ENCODE assay signal across 15 cellular contexts in the genomic region with DNA sequence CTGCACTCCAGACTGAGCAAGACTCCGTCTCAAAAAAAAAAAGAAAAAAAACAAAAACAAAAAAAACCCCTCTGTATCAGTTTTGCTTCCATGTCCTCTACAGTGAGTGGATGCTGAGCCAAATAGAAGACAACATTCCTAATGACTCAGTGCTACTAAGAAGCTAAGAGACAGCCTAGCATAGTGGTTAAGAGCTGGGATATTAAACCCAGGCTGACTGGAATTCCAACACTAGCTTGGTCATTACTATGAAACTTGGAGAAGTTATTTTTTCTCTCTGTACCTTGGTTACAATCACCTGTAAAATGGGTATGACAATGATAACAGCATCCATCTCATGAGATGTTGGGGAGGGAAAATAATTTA.
A peak's percentile ranks its signal among the peaks of the same experiment; 100 is the strongest.
DNase-seq lines count a peak whose midpoint lies in the region; ATAC-seq, FAIRE-seq and TF ChIP-seq lines count a peak whose summit lies in the region.
"Had no signal": no experiment of that assay in that cellular context is flagged by ENCODE, and none has a peak within 500 bp of the region (broad histone marks: within the 10 kb centered on the region; RNA-seq: fewer than 3 reads in every experiment).

No MANE protein-coding gene starts in this region.

- no peak overlapping the region for H3K9ac ChIP-seq in smooth muscle cell (ENCODE audit: low read depth)

- ATAC-seq in naive thymus-derived CD8-positive, alpha-beta T cell = no peak
- ATAC-seq in GM21423 (IDR thresholded peaks at IDR 0.05; ENCODE audit: unreplicated experiment) = no peak

- peak; percentile 30 for FAIRE-seq in H54 (lab: Jason Lieb, UNC)

- H3K9me3 Mint-ChIP-seq in naive thymus-derived CD8-positive, alpha-beta T cell = no peaks in the 10 kb centered on the region
- H3K9me3 Mint-ChIP-seq: activated T-cell treated with anti-CD3 and anti-CD28 coated beads, Interleukin-2, amount 50 U/mL, for 4 hours had no signal

- H3K36me3 Mint-ChIP-seq in naive thymus-derived CD8-positive, alpha-beta T cell = no peaks in the 10 kb centered on the region
- H3K36me3 Mint-ChIP-seq: activated naive CD8-positive, alpha-beta T cell had no signal

- H4K20me1 ChIP-seq in smooth muscle cell (ENCODE audit: low read depth) = no peaks in the 10 kb centered on the region

- peak overlapping the region; percentile 44 for H3K27ac ChIP-seq in smooth muscle cell (ENCODE audit: low read depth)
- H3K27ac ChIP-seq: hepatocyte, HL-60, tibial artery had no signal

- DNase-seq in H54 (ENCODE audit: insufficient read length, low spot score) (peak; percentile 11), SW 1271 (lab: John Stamatoyannopoulos, UW) (peak; percentile 2 to 17), fibroblast of the aortic adventitia (ENCODE audit: low read depth) (peak; percentile 67), smooth muscle cell (lab: John Stamatoyannopoulos, UW; ENCODE audit: unreplicated experiment) (no peak), NCI-H1092 (lab: John Stamatoyannopoulos, UW) (no peak), H7 (no peak)
- DNase-seq in naive thymus-derived CD8-positive, alpha-beta T cell = no peak
- DNase-seq: activated CD4-positive, alpha-beta T cell treated with anti-CD3 and anti-CD28 coated beads, Interleukin-2, amount 50 U/mL, for 4 hours; activated T-cell treated with anti-CD3 and anti-CD28 coated beads, Interleukin-2, amount 50 U/mL, for 4 hours; NCI-H1436 treated with DMSO at 0.1 percent for 48 hours; tibial artery had no signal

- H3K36me3 ChIP-seq in smooth muscle cell (ENCODE audit: low read depth) = no peaks in the 10 kb centered on the region
- H3K36me3 ChIP-seq in H7 (replicated peaks; ENCODE audit: control insufficient read depth, insufficient read depth, low read length) = no peaks in the 10 kb centered on the region
- H3K36me3 ChIP-seq: tibial artery had no signal

- no peak overlapping the region for H3K4me3 Mint-ChIP-seq in naive thymus-derived CD8-positive, alpha-beta T cell
- H3K4me3 Mint-ChIP-seq: activated naive CD8-positive, alpha-beta T cell; activated T-cell treated with anti-CD3 and anti-CD28 coated beads, Interleukin-2, amount 50 U/mL, for 4 hours had no signal

- H3K9me3 ChIP-seq in smooth muscle cell (replicated peaks; ENCODE audit: low read depth) = no peaks in the 10 kb centered on the region
- H3K9me3 ChIP-seq: tibial artery had no signal

- POLR2A ChIA-PET in naive thymus-derived CD8-positive, alpha-beta T cell (lab: Charles Lee) = no interaction called here

- 32% methylated on average over 1 of the region's 1 CpG for WGBS in smooth muscle cell (ENCODE audit: low lambda C conversion rate)

- peaks cover 0 to 4% (median 0%) of the 10 kb centered on the region in 4 donors for H3K4me1 Mint-ChIP-seq in naive thymus-derived CD8-positive, alpha-beta T cell

- TF ChIP-seq CTCF in fibroblast of the aortic adventitia (IDR thresholded peaks at IDR 0.05; ENCODE audit: insufficient read depth, low read length) (no peak), smooth muscle cell (IDR thresholded peaks at IDR 0.05; ENCODE audit: borderline replicate concordance, insufficient read depth, poor library complexity, severe bottlenecking) (no peak)

- no peak for TF ChIP-seq POLR2A in H54 (IDR thresholded peaks at IDR 0.05; ENCODE audit: low read depth, low read length)

- H3K4me3 ChIP-seq in fibroblast of the aortic adventitia (ENCODE audit: low read depth, low read length) = no peak overlapping the region
- H3K4me3 ChIP-seq in smooth muscle cell = no peak overlapping the region
- no peak overlapping the region for H3K4me3 ChIP-seq in H7 (ENCODE audit: insufficient read depth, low read depth, low read length)
- H3K4me3 ChIP-seq: hepatocyte, tibial artery had no signal

- H3K27ac Mint-ChIP-seq in naive thymus-derived CD8-positive, alpha-beta T cell = no peak overlapping the region
- H3K27ac Mint-ChIP-seq: activated naive CD8-positive, alpha-beta T cell had no signal

- H3F3A ChIP-seq in smooth muscle cell (ENCODE audit: low read depth) = no peaks in the 10 kb centered on the region

- H3K79me2 ChIP-seq in smooth muscle cell (ENCODE audit: low read depth) = no peaks in the 10 kb centered on the region
- H3K79me2 ChIP-seq: hepatocyte had no signal

- peaks cover 20% of the 10 kb centered on the region for H3K4me1 ChIP-seq in smooth muscle cell (ENCODE audit: low read depth)
- H3K4me1 ChIP-seq: tibial artery had no signal

- H2AFZ ChIP-seq in smooth muscle cell (ENCODE audit: low read depth) = no peak overlapping the region
- H2AFZ ChIP-seq: hepatocyte had no signal

- H3K27me3 ChIP-seq in smooth muscle cell (ENCODE audit: low read depth) = no peaks in the 10 kb centered on the region
- no peaks in the 10 kb centered on the region for H3K27me3 ChIP-seq in H7 (ENCODE audit: control insufficient read depth, insufficient read depth, low read length)
- H3K27me3 ChIP-seq: hepatocyte, tibial artery had no signal

- H3K27me3 Mint-ChIP-seq in naive thymus-derived CD8-positive, alpha-beta T cell = peaks cover 0 to 3% (median 0%) of the 10 kb centered on the region in 5 donors

- no peak overlapping the region for H3K4me2 ChIP-seq in smooth muscle cell
- H3K4me2 ChIP-seq: hepatocyte had no signal

Comparison
In these comparisons a context has a peak if more than half of its experiments do, and no peak if none do; other contexts are left out.
1. DNase-seq: peak in H54 (single experiment), SW 1271 (2 of 2) and fibroblast of the aortic adventitia (single experiment); none in smooth muscle cell (single experiment), naive thymus-derived CD8-positive, alpha-beta T cell (0 of 10), NCI-H1092 (single experiment) and H7 (single experiment).